ENCODE assay signal across 17 cellular contexts in the genomic region with DNA sequence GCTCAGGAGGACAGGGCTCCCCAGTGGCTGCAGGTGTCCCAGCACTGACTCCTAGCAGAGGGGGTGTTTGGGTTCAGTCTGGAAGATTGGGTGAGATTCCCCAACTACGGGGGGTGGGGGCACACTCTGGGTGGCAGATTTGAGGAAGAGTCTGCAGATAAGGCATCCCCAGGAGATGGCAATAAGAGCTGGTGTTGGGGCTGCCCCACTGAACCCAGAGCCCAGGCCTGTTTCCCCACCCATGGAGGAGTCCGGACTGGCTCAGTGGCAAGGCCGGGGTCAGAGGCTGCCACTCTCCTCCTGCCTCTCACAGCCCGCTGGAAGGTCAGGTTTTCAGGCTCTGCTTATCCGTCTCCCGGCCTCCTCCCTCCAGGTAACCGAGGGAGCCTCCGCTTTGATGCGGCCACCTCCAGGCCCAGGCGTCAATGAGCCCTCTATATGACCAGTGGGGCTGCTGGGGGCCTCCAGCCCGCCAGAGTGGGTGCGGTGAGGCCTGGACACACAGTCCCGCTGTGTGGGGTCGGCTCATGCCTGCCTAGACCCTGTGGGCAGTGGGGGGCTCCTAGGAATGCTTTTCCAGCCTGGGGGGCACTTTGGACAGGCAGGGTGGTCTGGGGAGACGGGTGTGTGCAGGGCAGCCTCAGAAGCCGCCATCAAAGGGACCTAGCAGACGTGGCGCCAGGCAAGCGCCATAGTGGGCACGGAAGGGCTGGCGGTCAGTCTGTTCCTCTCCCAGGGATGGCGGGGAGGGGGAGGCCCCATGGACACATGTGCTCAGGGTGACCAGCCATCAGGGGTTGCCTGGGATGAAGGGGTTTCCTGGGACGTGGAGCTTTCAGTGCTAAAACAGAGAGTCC. TPM values are rescaled to one million over a fixed set of nuclear protein-coding genes. Genes with fewer than 3 reads are reported as not detected.
DNase-seq lines count a peak whose midpoint lies in the region; ATAC-seq and TF ChIP-seq lines count a peak whose summit lies in the region.
"Had no signal": no experiment of that assay in that cellular context is flagged by ENCODE, and none has a peak within 500 bp of the region (broad histone marks: within the 10 kb centered on the region; RNA-seq: fewer than 3 reads in every experiment).

No MANE protein-coding gene starts in this region.

- no peaks in the 10 kb centered on the region for H3K36me3 ChIP-seq in CD8-positive, alpha-beta T cell (ENCODE audit: insufficient read depth, low read length)

- peaks cover 61% of the 10 kb centered on the region for H3K36me3 Mint-ChIP-seq in T-helper 2 cell treated with Interferon-gamma antibody and Interleukin-4, amounts not matched to agents 5 μg/mL and 100 μg/mL, for 36 hours (ENCODE audit: low read depth)
- peaks cover 18% of the 10 kb centered on the region for H3K36me3 Mint-ChIP-seq in CD8-positive, alpha-beta T cell
- H3K36me3 Mint-ChIP-seq in activated CD4-positive, alpha-beta memory T cell treated with anti-CD3 and anti-CD28 coated beads, Interleukin-2, amount 10 ng/mL, durations not matched to agents 7 days and 5 days (ENCODE audit: low read depth): peaks cover 91% of the 10 kb centered on the region
- H3K36me3 Mint-ChIP-seq in memory B cell: no peaks in the 10 kb centered on the region

- no peaks in the 10 kb centered on the region for H3K9me3 Mint-ChIP-seq in T-helper 2 cell treated with Interferon-gamma antibody and Interleukin-4, amounts not matched to agents 5 μg/mL and 100 μg/mL, for 36 hours
- H3K9me3 Mint-ChIP-seq in CD8-positive, alpha-beta T cell: no peaks in the 10 kb centered on the region
- H3K9me3 Mint-ChIP-seq in activated CD4-positive, alpha-beta memory T cell treated with anti-CD3 and anti-CD28 coated beads, Interleukin-2, amount 10 ng/mL, durations not matched to agents 7 days and 5 days: no peaks in the 10 kb centered on the region
- H3K9me3 Mint-ChIP-seq in memory B cell: no peaks in the 10 kb centered on the region

- ATAC-seq in CD8-positive, alpha-beta T cell: no peak
- no peak for ATAC-seq in memory B cell (ENCODE audit: low read depth)
- ATAC-seq in HG03354 (IDR thresholded peaks at IDR 0.05; ENCODE audit: poor library complexity, severe bottlenecking, unreplicated experiment): no peak
- no peak for ATAC-seq in HG02678 (IDR thresholded peaks at IDR 0.05; ENCODE audit: unreplicated experiment)

- POLR2A ChIA-PET in CD8-positive, alpha-beta T cell (lab: Charles Lee): interaction anchor here (0.8 to 1.6 kb wide), 3 partner anchors 7 to 11 kb away, joined by 3 to 5 read pairs (median 4); no protein-coding TSS in a partner anchor
- POLR2A ChIA-PET in activated CD4-positive, alpha-beta memory T cell treated with anti-CD3 and anti-CD28 coated beads, Interleukin-2, amount 10 ng/mL, durations not matched to agents 7 days and 5 days (lab: Charles Lee): interaction anchor here (0.9 to 8.6 kb wide), 3 partner anchors 22 to 64 kb away, joined by 3 to 105 read pairs (median 8); a partner anchor contains a TSS

- DNase-seq in T-helper 2 cell treated with Interferon-gamma antibody and Interleukin-4, amounts not matched to agents 5 μg/mL and 100 μg/mL, for 36 hours (ENCODE audit: low spot score): no peak
- DNase-seq in T-helper 2 cell (no peak), memory B cell (ENCODE audit: low spot score in 2 of 2) (no peak), substantia nigra (lab: John Stamatoyannopoulos, UW) (no peak)
- DNase-seq in CD8-positive, alpha-beta T cell: peak in 1 of 7 experiments; percentile 18
- no peak for DNase-seq in activated CD4-positive, alpha-beta memory T cell treated with anti-CD3 and anti-CD28 coated beads, Interleukin-2, amount 10 ng/mL, durations not matched to agents 7 days and 5 days
- DNase-seq: 8988T; dorsolateral prefrontal cortex; NCI-H187 treated with DMSO at 0.1 percent for 48 hours; NCI-H774; SHP77; stimulated activated CD4-positive, alpha-beta T cell treated with anti-CD3 and anti-CD28 coated beads, Interleukin-4, amount 100 ng/mL, for 24 hours had no signal

- H3K4me3 ChIP-seq in CD8-positive, alpha-beta T cell (ENCODE audit: low read depth, low read length): no peak overlapping the region
- H3K4me3 ChIP-seq: dorsolateral prefrontal cortex, smooth muscle cell had no signal

- intact Hi-C loops in CD8-positive, alpha-beta T cell (cut with DNase I, micrococcal nuclease): no loop called here

- H3K4me3 Mint-ChIP-seq in T-helper 2 cell treated with Interferon-gamma antibody and Interleukin-4, amounts not matched to agents 5 μg/mL and 100 μg/mL, for 36 hours: peak overlapping the region; percentile 10
- H3K4me3 Mint-ChIP-seq in CD8-positive, alpha-beta T cell: no peak overlapping the region
- H3K4me3 Mint-ChIP-seq in activated CD4-positive, alpha-beta memory T cell treated with anti-CD3 and anti-CD28 coated beads, Interleukin-2, amount 10 ng/mL, durations not matched to agents 7 days and 5 days: peak overlapping the region; percentile 49
- peak overlapping the region; percentile 22 for H3K4me3 Mint-ChIP-seq in memory B cell

- peaks cover 92% of the 10 kb centered on the region for H3K4me1 ChIP-seq in CD8-positive, alpha-beta T cell (ENCODE audit: insufficient read depth, low read length)

- H3K27ac ChIP-seq in CD8-positive, alpha-beta T cell (ENCODE audit: low read depth, low read length): no peak overlapping the region
- H3K27ac ChIP-seq in substantia nigra (ENCODE audit: low read depth, low read length, poor library complexity, severe bottlenecking): no peak overlapping the region
- H3K27ac ChIP-seq: dorsolateral prefrontal cortex, KMS-11 had no signal

- no peaks in the 10 kb centered on the region for H3K27me3 ChIP-seq in CD8-positive, alpha-beta T cell (ENCODE audit: insufficient read depth, low read length)

- H3K4me1 Mint-ChIP-seq in T-helper 2 cell treated with Interferon-gamma antibody and Interleukin-4, amounts not matched to agents 5 μg/mL and 100 μg/mL, for 36 hours (ENCODE audit: low read depth): peaks cover 78% of the 10 kb centered on the region
- H3K4me1 Mint-ChIP-seq in CD8-positive, alpha-beta T cell (ENCODE audit: low read depth): peaks cover 87% of the 10 kb centered on the region
- peaks cover 97% of the 10 kb centered on the region for H3K4me1 Mint-ChIP-seq in activated CD4-positive, alpha-beta memory T cell treated with anti-CD3 and anti-CD28 coated beads, Interleukin-2, amount 10 ng/mL, durations not matched to agents 7 days and 5 days
- peaks cover 50% of the 10 kb centered on the region for H3K4me1 Mint-ChIP-seq in memory B cell

- no peaks in the 10 kb centered on the region for H3K27me3 Mint-ChIP-seq in T-helper 2 cell treated with Interferon-gamma antibody and Interleukin-4, amounts not matched to agents 5 μg/mL and 100 μg/mL, for 36 hours (ENCODE audit: low read depth)
- H3K27me3 Mint-ChIP-seq in CD8-positive, alpha-beta T cell (ENCODE audit: low read depth): no peaks in the 10 kb centered on the region
- no peaks in the 10 kb centered on the region for H3K27me3 Mint-ChIP-seq in activated CD4-positive, alpha-beta memory T cell treated with anti-CD3 and anti-CD28 coated beads, Interleukin-2, amount 10 ng/mL, durations not matched to agents 7 days and 5 days
- no peaks in the 10 kb centered on the region for H3K27me3 Mint-ChIP-seq in memory B cell

- CTCF ChIA-PET in CD8-positive, alpha-beta T cell (lab: Charles Lee): interaction anchor here (1.8 to 8.8 kb wide), 4 partner anchors 12 to 76 kb away, joined by 4 to 163 read pairs (median 58); a partner anchor contains a TSS
- CTCF ChIA-PET in activated CD4-positive, alpha-beta memory T cell treated with anti-CD3 and anti-CD28 coated beads, Interleukin-2, amount 10 ng/mL, durations not matched to agents 7 days and 5 days (lab: Charles Lee): interaction anchor here (1.4 to 3.7 kb wide), 2 partner anchors 70 to 78 kb away, joined by 3 to 15 read pairs; no protein-coding TSS in a partner anchor

- H3K27ac Mint-ChIP-seq in T-helper 2 cell treated with Interferon-gamma antibody and Interleukin-4, amounts not matched to agents 5 μg/mL and 100 μg/mL, for 36 hours: peak overlapping the region; percentile 75
- peak overlapping the region; percentile 41 for H3K27ac Mint-ChIP-seq in CD8-positive, alpha-beta T cell
- H3K27ac Mint-ChIP-seq in activated CD4-positive, alpha-beta memory T cell treated with anti-CD3 and anti-CD28 coated beads, Interleukin-2, amount 10 ng/mL, durations not matched to agents 7 days and 5 days: peak overlapping the region; percentile 96
- H3K27ac Mint-ChIP-seq in memory B cell: peak overlapping the region; percentile 60

- no peaks in the 10 kb centered on the region for H3K9me3 ChIP-seq in CD8-positive, alpha-beta T cell (ENCODE audit: low read length)

- TF ChIP-seq CTCF in CD8-positive, alpha-beta T cell (IDR thresholded peaks at IDR 0.05): no peak

RNA-seq across cellular contexts. Expression of a gene that starts 28.9 kb away (rescaled TPM):
- 100 to 1,000 TPM; 423 to 424 TPM for total RNA-seq in CD8-positive, alpha-beta T cell
- 100 to 1,000 TPM; 177 to 183 TPM for total RNA-seq in activated CD4-positive, alpha-beta memory T cell treated with anti-CD3 and anti-CD28 coated beads, Interleukin-2, amount 10 ng/mL, durations not matched to agents 7 days and 5 days
- total RNA-seq: fibroblast of villous mesenchyme had no signal

Comparison
In these comparisons a context has a peak if more than half of its experiments do, and no peak if none do; other contexts are left out.
1. H3K27ac Mint-ChIP-seq: peak in every context shown above with its lines; median percentile 96 in activated CD4-positive, alpha-beta memory T cell treated with anti-CD3 and anti-CD28 coated beads, Interleukin-2, amount 10 ng/mL, durations not matched to agents 7 days and 5 days; 75 in T-helper 2 cell treated with Interferon-gamma antibody and Interleukin-4, amounts not matched to agents 5 μg/mL and 100 μg/mL, for 36 hours; 60 in memory B cell; 41 in CD8-positive, alpha-beta T cell.